24 cellular contexts compared by ENCODE assay signal in genomic region chr19:17761148-17761547, GRCh38.
DNase-seq lines count a peak whose midpoint lies in the region; ATAC-seq lines count a peak whose summit lies in the region.
"Had no signal": no experiment of that assay in that cellular context is flagged by ENCODE, and none has a peak within 500 bp of the region (broad histone marks: within the 10 kb centered on the region; RNA-seq: fewer than 3 reads in every experiment).

No MANE protein-coding gene starts in this region.

- no peaks in the 10 kb centered on the region for H3K27me3 Mint-ChIP-seq in stimulated activated naive CD8-positive, alpha-beta T cell treated with anti-CD3 and anti-CD28 coated beads, Interleukin-15, Interleukin-2, amounts not matched to agents 100 ng/mL and 50 ng/mL, for 24 hours
- no peaks in the 10 kb centered on the region for H3K27me3 Mint-ChIP-seq in stimulated activated naive CD8-positive, alpha-beta T cell treated with anti-CD3 and anti-CD28 coated beads, Interleukin-15, amount 100 ng/mL, for 72 hours
- H3K27me3 Mint-ChIP-seq: CD4-positive, CD25-positive, alpha-beta regulatory T cell had no signal

- H3K4me1 Mint-ChIP-seq in stimulated activated naive CD8-positive, alpha-beta T cell treated with anti-CD3 and anti-CD28 coated beads, Interleukin-15, Interleukin-2, amounts not matched to agents 100 ng/mL and 50 ng/mL, for 24 hours (ENCODE audit: low read depth): peaks cover 33% of the 10 kb centered on the region
- peaks cover 34% of the 10 kb centered on the region for H3K4me1 Mint-ChIP-seq in stimulated activated naive CD8-positive, alpha-beta T cell treated with anti-CD3 and anti-CD28 coated beads, Interleukin-15, amount 100 ng/mL, for 72 hours

- H3K27ac Mint-ChIP-seq in stimulated activated naive CD8-positive, alpha-beta T cell treated with anti-CD3 and anti-CD28 coated beads, Interleukin-15, Interleukin-2, amounts not matched to agents 100 ng/mL and 50 ng/mL, for 24 hours: peak overlapping the region; percentile 52
- H3K27ac Mint-ChIP-seq in stimulated activated naive CD8-positive, alpha-beta T cell treated with anti-CD3 and anti-CD28 coated beads, Interleukin-15, amount 100 ng/mL, for 72 hours: no peak overlapping the region
- H3K27ac Mint-ChIP-seq: GM23338, HFFc6 had no signal

- no peak overlapping the region for H3K4me3 Mint-ChIP-seq in stimulated activated naive CD8-positive, alpha-beta T cell treated with anti-CD3 and anti-CD28 coated beads, Interleukin-15, Interleukin-2, amounts not matched to agents 100 ng/mL and 50 ng/mL, for 24 hours
- no peak overlapping the region for H3K4me3 Mint-ChIP-seq in stimulated activated naive CD8-positive, alpha-beta T cell treated with anti-CD3 and anti-CD28 coated beads, Interleukin-15, amount 100 ng/mL, for 72 hours
- H3K4me3 Mint-ChIP-seq: GM23338, HFFc6 had no signal

- H3K27ac ChIP-seq in angular gyrus (ENCODE audit: low read depth, low read length) (peak overlapping the region; percentile 42), layer of hippocampus (ENCODE audit: low read depth, low read length) (peak overlapping the region; percentile 55)
- H3K27ac ChIP-seq: BLaER1, RWPE1 had no signal

- no peaks in the 10 kb centered on the region for H3K27me3 ChIP-seq in layer of hippocampus (ENCODE audit: control insufficient read depth, insufficient read depth, low read length)
- H3K27me3 ChIP-seq: BLaER1 had no signal

- DNase-seq in stimulated activated naive CD8-positive, alpha-beta T cell treated with anti-CD3 and anti-CD28 coated beads, Interleukin-15, amount 100 ng/mL, for 72 hours: no peak
- no peak for DNase-seq in NCI-H128 (lab: John Stamatoyannopoulos, UW; ENCODE audit: unreplicated experiment)
- DNase-seq in SHP77 (lab: John Stamatoyannopoulos, UW): no peak
- no peak for DNase-seq in NCI-H510A (lab: John Stamatoyannopoulos, UW)
- DNase-seq: CD4-positive, CD25-positive, alpha-beta regulatory T cell; DMS153; DND-41; HFFc6; IMR-90; NCI-H1092 treated with DMSO at 0.1 percent for 48 hours; NCI-H1436 treated with DMSO at 0.1 percent for 48 hours; NCI-H187 treated with DMSO at 0.1 percent for 48 hours; NCI-H526; NCI-H82; NK-92 treated with Interleukin-12 subunit alpha and Interleukin-12 subunit beta, amount 100 ng/mL, for 24 hours; SHP77 treated with DMSO at 0.1 percent for 48 hours had no signal

- H3K36me3 Mint-ChIP-seq in stimulated activated naive CD8-positive, alpha-beta T cell treated with anti-CD3 and anti-CD28 coated beads, Interleukin-15, Interleukin-2, amounts not matched to agents 100 ng/mL and 50 ng/mL, for 24 hours (ENCODE audit: low read depth): peaks cover 61% of the 10 kb centered on the region

- ATAC-seq in stimulated activated naive CD8-positive, alpha-beta T cell treated with anti-CD3 and anti-CD28 coated beads, Interleukin-15, amount 100 ng/mL, for 72 hours: no peak
- no peak for ATAC-seq in HG03139 (IDR thresholded peaks at IDR 0.05; ENCODE audit: unreplicated experiment)
- ATAC-seq: GM23338, Panc1 had no signal

- no peaks in the 10 kb centered on the region for H3K9me3 Mint-ChIP-seq in stimulated activated naive CD8-positive, alpha-beta T cell treated with anti-CD3 and anti-CD28 coated beads, Interleukin-15, Interleukin-2, amounts not matched to agents 100 ng/mL and 50 ng/mL, for 24 hours
- no peaks in the 10 kb centered on the region for H3K9me3 Mint-ChIP-seq in stimulated activated naive CD8-positive, alpha-beta T cell treated with anti-CD3 and anti-CD28 coated beads, Interleukin-15, amount 100 ng/mL, for 72 hours
- H3K9me3 Mint-ChIP-seq: CD4-positive, CD25-positive, alpha-beta regulatory T cell; GM23338; HFFc6 had no signal
